Comparison of ENCODE assay signal across 8 cellular contexts in the genomic region with DNA sequence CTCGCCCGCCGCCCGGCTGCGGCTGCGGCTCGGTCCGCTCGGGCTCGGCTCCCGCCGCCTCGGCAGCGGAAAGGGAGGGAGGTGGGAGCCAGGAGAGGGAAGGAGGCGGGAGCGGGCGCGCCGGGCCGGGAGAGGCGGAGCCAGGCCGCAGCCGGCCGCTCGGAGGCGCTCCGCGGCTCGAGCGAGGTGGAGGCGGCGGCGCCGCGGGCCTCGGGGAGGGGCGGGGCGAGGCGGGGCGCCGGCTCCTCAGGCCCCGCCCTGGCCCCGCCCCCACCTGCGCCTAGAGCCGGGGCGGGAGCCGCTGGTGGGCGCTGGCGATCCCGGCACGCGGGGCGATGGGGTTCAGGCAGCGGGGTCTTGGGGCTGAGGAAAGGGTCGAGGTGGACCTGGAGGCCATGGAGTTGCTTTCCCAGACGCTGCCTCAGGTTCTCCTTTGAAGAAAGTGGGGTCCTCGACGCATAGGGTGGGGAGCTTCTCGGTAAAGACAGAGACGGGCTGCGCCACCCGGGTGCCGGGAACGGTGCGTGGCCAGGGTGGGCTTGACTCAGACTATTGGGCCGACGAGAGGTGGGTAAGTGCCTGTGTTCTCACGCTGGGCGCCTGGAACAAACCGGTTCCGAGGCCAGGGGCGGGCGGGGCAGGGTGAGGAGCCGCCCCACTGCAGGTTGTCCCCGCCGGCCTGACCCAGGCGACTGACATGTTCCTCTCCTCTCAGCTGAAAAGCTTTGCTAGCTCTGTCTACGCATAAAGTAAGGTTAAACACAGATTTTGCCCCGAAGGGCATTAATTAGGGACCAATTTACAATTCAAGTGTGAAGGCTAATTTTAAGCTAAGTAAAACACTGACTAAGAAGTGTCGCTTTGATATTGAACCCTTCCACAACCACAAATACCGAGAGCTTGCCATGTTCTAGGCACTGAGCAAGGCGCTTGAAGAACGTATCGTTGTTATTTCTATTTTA. TPM values are rescaled to one million over a fixed set of nuclear protein-coding genes. Genes with fewer than 3 reads are reported as not detected.
DNase-seq lines count a peak whose midpoint lies in the region; ATAC-seq and TF ChIP-seq lines count a peak whose summit lies in the region.

Gene CMTM4, minus strand, starts transcription at position 75 of the 962 bp plus-strand sequence. CDS start 218 bp downstream, outside the sequence.

- no peak within 1 kb of the TSS for H3K27ac Mint-ChIP-seq in activated CD4-positive, alpha-beta T cell treated with anti-CD3 and anti-CD28 coated beads, Interleukin-2, amount 10 ng/mL, durations not matched to agents 24 days and 14 days

- H3K4me1 ChIP-seq in colonic mucosa, result peaks cover 8% of the 10 kb centered on the region

- H3K9ac ChIP-seq in colonic mucosa (ENCODE audit: low read depth in 2 of 2, low read length in 2 of 2), result peak within 1 kb of the TSS; percentile 91 to 95

- H3K4me3 ChIP-seq in AG04449 (ENCODE audit: low read depth, low read length) (peak within 1 kb of the TSS; percentile 67), colonic mucosa (peak within 1 kb of the TSS; percentile 72)

- H3K36me3 Mint-ChIP-seq in activated CD4-positive, alpha-beta T cell treated with anti-CD3 and anti-CD28 coated beads, Interleukin-2, amount 10 ng/mL, durations not matched to agents 24 days and 14 days (ENCODE audit: low read depth), result no peaks in the 10 kb centered on the region

- DNase-seq in AG04449 (ENCODE audit: low read depth, low spot score) (no peak), NCI-H345 treated with DMSO at 0.1 percent for 48 hours (lab: John Stamatoyannopoulos, UW; ENCODE audit: unreplicated experiment) (peak; percentile 56), colonic mucosa (peak; percentile 85), left kidney (ENCODE audit: low read depth, low spot score) (peak; percentile 96)
- DNase-seq in activated CD4-positive, alpha-beta T cell treated with anti-CD3 and anti-CD28 coated beads, Interleukin-2, amount 10 ng/mL, durations not matched to agents 24 days and 14 days, result peak; percentile 94
- peak; percentile 46 to 71 (median 62) for DNase-seq in stimulated activated CD4-positive, alpha-beta T cell treated with anti-CD3 and anti-CD28 coated beads, Interleukin-1b, Interleukin-23, amount 100 ng/mL, for 24 hours (ENCODE audit: low read depth in 4 of 4, low spot score in 1 of 4)

- CTCF ChIA-PET in AG04449 (lab: Yijun Ruan, JAX), result interaction anchor here (0.7 to 4.6 kb wide), 17 partner anchors 9 to 176 kb away, joined by 3 to 22 read pairs (median 4); partner anchors contain the start of gene NAE1

- H3K4me3 Mint-ChIP-seq in activated CD4-positive, alpha-beta T cell treated with anti-CD3 and anti-CD28 coated beads, Interleukin-2, amount 10 ng/mL, durations not matched to agents 24 days and 14 days, result peak within 1 kb of the TSS; percentile 82

- ATAC-seq in GM18520 (IDR thresholded peaks at IDR 0.05; ENCODE audit: unreplicated experiment), result peak; percentile 89
- peak; percentile 86 for ATAC-seq in HG03095 (IDR thresholded peaks at IDR 0.05; ENCODE audit: unreplicated experiment)

- POLR2A ChIA-PET in AG04449 (lab: Yijun Ruan, JAX), result no interaction called here

- no peaks in the 10 kb centered on the region for H3K9me3 ChIP-seq in colonic mucosa

- no peaks in the 10 kb centered on the region for H3K27me3 ChIP-seq in colonic mucosa

- peaks cover 12% of the 10 kb centered on the region for H3K4me1 Mint-ChIP-seq in activated CD4-positive, alpha-beta T cell treated with anti-CD3 and anti-CD28 coated beads, Interleukin-2, amount 10 ng/mL, durations not matched to agents 24 days and 14 days

- H3K9me3 Mint-ChIP-seq in activated CD4-positive, alpha-beta T cell treated with anti-CD3 and anti-CD28 coated beads, Interleukin-2, amount 10 ng/mL, durations not matched to agents 24 days and 14 days, result no peaks in the 10 kb centered on the region

- intact Hi-C loops in activated CD4-positive, alpha-beta T cell treated with anti-CD3 and anti-CD28 coated beads, Interleukin-2, amount 10 ng/mL, durations not matched to agents 24 days and 14 days (cut with micrococcal nuclease), result loop anchor here (2.0 kb wide), 1 partner anchor 54 kb away; the partner anchor contains the start of gene DYNC1LI2
- intact Hi-C loops in colonic mucosa (cut with DNase I), result no loop called here

- H3K27ac ChIP-seq in colonic mucosa, result peak within 1 kb of the TSS; percentile 82

- TF ChIP-seq CTCF in AG04449 (IDR thresholded peaks at IDR 0.05; ENCODE audit: insufficient read depth, low read length, missing control alignments), result peak; percentile 2
- TF ChIP-seq CTCF in colonic mucosa (IDR thresholded peaks at IDR 0.05), result no peak

- H3K36me3 ChIP-seq in colonic mucosa, result no peaks in the 10 kb centered on the region

- H3K27me3 Mint-ChIP-seq in activated CD4-positive, alpha-beta T cell treated with anti-CD3 and anti-CD28 coated beads, Interleukin-2, amount 10 ng/mL, durations not matched to agents 24 days and 14 days, result peaks cover 45% of the 10 kb centered on the region

RNA-seq across cellular contexts. Expression of gene CMTM4, which starts in this region (rescaled TPM):
- 3.5 and 5.0 TPM in 2 replicates for total RNA-seq in activated CD4-positive, alpha-beta T cell treated with anti-CD3 and anti-CD28 coated beads, Interleukin-2, amount 10 ng/mL, durations not matched to agents 24 days and 14 days
- total RNA-seq in colonic mucosa, result 100 to 1,000 TPM; 150 to 212 TPM

Comparison
In these comparisons a context has a peak if more than half of its experiments do, and no peak if none do; other contexts are left out.
1. RNA of gene CMTM4 (total RNA-seq): 150 to 212 TPM in colonic mucosa; 3.5 to 5.0 TPM in activated CD4-positive, alpha-beta T cell treated with anti-CD3 and anti-CD28 coated beads, Interleukin-2, amount 10 ng/mL, durations not matched to agents 24 days and 14 days; every median in the first group is over 10 times any median in the second.